2 cellular contexts compared by ENCODE assay signal in the genomic region with DNA sequence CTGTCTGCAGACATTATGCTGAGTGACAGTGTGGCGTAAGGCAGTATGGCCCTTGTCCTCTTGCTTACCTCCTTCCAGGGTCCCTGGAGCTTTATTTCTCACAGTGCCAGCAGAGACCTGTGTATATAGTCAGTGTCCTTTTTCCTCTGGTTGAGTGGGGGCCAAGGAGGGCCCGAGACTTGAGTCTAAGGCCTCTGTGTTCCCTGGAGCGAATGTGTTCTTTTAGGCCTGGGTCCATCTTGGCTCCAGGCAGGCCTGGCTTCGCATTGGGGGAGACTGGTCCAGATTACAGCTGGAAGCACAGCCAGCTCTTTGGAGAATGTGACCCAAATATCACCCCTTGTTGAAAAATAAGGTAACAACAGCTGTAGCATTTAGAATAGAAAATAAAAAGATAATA.
TF ChIP-seq lines count a peak whose summit lies in the region.

No MANE protein-coding gene starts in this region.

TF ChIP-seq in liver, 16 proteins besides CTCF, POLR2A, EP300 and RAD21:
- no peak for TF ChIP-seq GABPA (IDR thresholded peaks at IDR 0.05 in 1 of 2, conservative IDR thresholded peaks at IDR 0.05 in 1 of 2)
- TF ChIP-seq RXRA (IDR thresholded peaks at IDR 0.05), result no peak
- TF ChIP-seq FOXA2 (IDR thresholded peaks at IDR 0.05), result no peak
- TF ChIP-seq HNF4A (conservative IDR thresholded peaks at IDR 0.05), result no peak
- TF ChIP-seq JUND (IDR thresholded peaks at IDR 0.05), result no peak
- TF ChIP-seq, protein P1, sequence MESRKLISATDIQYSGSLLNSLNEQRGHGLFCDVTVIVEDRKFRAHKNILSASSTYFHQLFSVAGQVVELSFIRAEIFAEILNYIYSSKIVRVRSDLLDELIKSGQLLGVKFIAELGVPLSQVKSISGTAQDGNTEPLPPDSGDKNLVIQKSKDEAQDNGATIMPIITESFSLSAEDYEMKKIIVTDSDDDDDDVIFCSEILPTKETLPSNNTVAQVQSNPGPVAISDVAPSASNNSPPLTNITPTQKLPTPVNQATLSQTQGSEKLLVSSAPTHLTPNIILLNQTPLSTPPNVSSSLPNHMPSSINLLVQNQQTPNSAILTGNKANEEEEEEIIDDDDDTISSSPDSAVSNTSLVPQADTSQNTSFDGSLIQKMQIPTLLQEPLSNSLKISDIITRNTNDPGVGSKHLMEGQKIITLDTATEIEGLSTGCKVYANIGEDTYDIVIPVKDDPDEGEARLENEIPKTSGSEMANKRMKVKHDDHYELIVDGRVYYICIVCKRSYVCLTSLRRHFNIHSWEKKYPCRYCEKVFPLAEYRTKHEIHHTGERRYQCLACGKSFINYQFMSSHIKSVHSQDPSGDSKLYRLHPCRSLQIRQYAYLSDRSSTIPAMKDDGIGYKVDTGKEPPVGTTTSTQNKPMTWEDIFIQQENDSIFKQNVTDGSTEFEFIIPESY (IDR thresholded peaks at IDR 0.05), result no peak
- no peak for TF ChIP-seq FOXA1 (IDR thresholded peaks at IDR 0.05)
- TF ChIP-seq, protein P2, sequence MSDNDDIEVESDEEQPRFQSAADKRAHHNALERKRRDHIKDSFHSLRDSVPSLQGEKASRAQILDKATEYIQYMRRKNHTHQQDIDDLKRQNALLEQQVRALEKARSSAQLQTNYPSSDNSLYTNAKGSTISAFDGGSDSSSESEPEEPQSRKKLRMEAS (IDR thresholded peaks at IDR 0.05), result no peak
- TF ChIP-seq, protein P3, sequence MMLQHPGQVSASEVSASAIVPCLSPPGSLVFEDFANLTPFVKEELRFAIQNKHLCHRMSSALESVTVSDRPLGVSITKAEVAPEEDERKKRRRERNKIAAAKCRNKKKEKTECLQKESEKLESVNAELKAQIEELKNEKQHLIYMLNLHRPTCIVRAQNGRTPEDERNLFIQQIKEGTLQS (IDR thresholded peaks at IDR 0.05), result no peak
- no peak for TF ChIP-seq EGR1 (IDR thresholded peaks at IDR 0.05; ENCODE audit: low read depth in 2 of 2)
- TF ChIP-seq, protein P4, sequence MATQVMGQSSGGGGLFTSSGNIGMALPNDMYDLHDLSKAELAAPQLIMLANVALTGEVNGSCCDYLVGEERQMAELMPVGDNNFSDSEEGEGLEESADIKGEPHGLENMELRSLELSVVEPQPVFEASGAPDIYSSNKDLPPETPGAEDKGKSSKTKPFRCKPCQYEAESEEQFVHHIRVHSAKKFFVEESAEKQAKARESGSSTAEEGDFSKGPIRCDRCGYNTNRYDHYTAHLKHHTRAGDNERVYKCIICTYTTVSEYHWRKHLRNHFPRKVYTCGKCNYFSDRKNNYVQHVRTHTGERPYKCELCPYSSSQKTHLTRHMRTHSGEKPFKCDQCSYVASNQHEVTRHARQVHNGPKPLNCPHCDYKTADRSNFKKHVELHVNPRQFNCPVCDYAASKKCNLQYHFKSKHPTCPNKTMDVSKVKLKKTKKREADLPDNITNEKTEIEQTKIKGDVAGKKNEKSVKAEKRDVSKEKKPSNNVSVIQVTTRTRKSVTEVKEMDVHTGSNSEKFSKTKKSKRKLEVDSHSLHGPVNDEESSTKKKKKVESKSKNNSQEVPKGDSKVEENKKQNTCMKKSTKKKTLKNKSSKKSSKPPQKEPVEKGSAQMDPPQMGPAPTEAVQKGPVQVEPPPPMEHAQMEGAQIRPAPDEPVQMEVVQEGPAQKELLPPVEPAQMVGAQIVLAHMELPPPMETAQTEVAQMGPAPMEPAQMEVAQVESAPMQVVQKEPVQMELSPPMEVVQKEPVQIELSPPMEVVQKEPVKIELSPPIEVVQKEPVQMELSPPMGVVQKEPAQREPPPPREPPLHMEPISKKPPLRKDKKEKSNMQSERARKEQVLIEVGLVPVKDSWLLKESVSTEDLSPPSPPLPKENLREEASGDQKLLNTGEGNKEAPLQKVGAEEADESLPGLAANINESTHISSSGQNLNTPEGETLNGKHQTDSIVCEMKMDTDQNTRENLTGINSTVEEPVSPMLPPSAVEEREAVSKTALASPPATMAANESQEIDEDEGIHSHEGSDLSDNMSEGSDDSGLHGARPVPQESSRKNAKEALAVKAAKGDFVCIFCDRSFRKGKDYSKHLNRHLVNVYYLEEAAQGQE (IDR thresholded peaks at IDR 0.05), result no peak
- no peak for TF ChIP-seq YY1 (IDR thresholded peaks at IDR 0.05)
- TF ChIP-seq SP1 (IDR thresholded peaks at IDR 0.05), result no peak
- TF ChIP-seq TAF1 (conservative IDR thresholded peaks at IDR 0.05), result no peak
- TF ChIP-seq NR2F2 (IDR thresholded peaks at IDR 0.05), result no peak
- no peak for TF ChIP-seq HNF4G (IDR thresholded peaks at IDR 0.05)

TF ChIP-seq in HepG2, 621 proteins besides CTCF, POLR2A, EP300 and RAD21:
- TF ChIP-seq, protein P5, sequence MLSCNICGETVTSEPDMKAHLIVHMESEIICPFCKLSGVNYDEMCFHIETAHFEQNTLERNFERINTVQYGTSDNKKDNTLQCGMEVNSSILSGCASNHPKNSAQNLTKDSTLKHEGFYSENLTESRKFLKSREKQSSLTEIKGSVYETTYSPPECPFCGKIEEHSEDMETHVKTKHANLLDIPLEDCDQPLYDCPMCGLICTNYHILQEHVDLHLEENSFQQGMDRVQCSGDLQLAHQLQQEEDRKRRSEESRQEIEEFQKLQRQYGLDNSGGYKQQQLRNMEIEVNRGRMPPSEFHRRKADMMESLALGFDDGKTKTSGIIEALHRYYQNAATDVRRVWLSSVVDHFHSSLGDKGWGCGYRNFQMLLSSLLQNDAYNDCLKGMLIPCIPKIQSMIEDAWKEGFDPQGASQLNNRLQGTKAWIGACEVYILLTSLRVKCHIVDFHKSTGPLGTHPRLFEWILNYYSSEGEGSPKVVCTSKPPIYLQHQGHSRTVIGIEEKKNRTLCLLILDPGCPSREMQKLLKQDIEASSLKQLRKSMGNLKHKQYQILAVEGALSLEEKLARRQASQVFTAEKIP (CRISPR knock-in tag; IDR thresholded peaks at IDR 0.05; ENCODE audit: borderline replicate concordance), result no peak
- no peak for TF ChIP-seq HNRNPK (IDR thresholded peaks at IDR 0.05; ENCODE audit: low read depth, low read length, poor library complexity, severe bottlenecking)
- TF ChIP-seq, protein P6, sequence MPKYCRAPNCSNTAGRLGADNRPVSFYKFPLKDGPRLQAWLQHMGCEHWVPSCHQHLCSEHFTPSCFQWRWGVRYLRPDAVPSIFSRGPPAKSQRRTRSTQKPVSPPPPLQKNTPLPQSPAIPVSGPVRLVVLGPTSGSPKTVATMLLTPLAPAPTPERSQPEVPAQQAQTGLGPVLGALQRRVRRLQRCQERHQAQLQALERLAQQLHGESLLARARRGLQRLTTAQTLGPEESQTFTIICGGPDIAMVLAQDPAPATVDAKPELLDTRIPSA (CRISPR knock-in tag; IDR thresholded peaks at IDR 0.05; ENCODE audit: borderline replicate concordance), result no peak
- no peak for TF ChIP-seq YY1 (IDR thresholded peaks at IDR 0.05; ENCODE audit: insufficient read depth, insufficient replicate concordance, low read depth, low read length)
- no peak for TF ChIP-seq KLF9 (CRISPR knock-in tag; IDR thresholded peaks at IDR 0.05; ENCODE audit: low read depth)
- TF ChIP-seq ASH2L (IDR thresholded peaks at IDR 0.05; ENCODE audit: insufficient read length, low read depth, low read length), result no peak
- TF ChIP-seq, protein P7, sequence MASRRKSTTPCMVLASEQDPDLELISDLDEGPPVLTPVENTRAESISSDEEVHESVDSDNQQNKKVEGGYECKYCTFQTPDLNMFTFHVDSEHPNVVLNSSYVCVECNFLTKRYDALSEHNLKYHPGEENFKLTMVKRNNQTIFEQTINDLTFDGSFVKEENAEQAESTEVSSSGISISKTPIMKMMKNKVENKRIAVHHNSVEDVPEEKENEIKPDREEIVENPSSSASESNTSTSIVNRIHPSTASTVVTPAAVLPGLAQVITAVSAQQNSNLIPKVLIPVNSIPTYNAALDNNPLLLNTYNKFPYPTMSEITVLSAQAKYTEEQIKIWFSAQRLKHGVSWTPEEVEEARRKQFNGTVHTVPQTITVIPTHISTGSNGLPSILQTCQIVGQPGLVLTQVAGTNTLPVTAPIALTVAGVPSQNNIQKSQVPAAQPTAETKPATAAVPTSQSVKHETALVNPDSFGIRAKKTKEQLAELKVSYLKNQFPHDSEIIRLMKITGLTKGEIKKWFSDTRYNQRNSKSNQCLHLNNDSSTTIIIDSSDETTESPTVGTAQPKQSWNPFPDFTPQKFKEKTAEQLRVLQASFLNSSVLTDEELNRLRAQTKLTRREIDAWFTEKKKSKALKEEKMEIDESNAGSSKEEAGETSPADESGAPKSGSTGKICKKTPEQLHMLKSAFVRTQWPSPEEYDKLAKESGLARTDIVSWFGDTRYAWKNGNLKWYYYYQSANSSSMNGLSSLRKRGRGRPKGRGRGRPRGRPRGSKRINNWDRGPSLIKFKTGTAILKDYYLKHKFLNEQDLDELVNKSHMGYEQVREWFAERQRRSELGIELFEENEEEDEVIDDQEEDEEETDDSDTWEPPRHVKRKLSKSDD (CRISPR knock-in tag; IDR thresholded peaks at IDR 0.05; ENCODE audit: low read depth), result no peak
- no peak for TF ChIP-seq KAT2B (IDR thresholded peaks at IDR 0.05; ENCODE audit: borderline replicate concordance, low read depth, low read length)
- TF ChIP-seq, protein P8, sequence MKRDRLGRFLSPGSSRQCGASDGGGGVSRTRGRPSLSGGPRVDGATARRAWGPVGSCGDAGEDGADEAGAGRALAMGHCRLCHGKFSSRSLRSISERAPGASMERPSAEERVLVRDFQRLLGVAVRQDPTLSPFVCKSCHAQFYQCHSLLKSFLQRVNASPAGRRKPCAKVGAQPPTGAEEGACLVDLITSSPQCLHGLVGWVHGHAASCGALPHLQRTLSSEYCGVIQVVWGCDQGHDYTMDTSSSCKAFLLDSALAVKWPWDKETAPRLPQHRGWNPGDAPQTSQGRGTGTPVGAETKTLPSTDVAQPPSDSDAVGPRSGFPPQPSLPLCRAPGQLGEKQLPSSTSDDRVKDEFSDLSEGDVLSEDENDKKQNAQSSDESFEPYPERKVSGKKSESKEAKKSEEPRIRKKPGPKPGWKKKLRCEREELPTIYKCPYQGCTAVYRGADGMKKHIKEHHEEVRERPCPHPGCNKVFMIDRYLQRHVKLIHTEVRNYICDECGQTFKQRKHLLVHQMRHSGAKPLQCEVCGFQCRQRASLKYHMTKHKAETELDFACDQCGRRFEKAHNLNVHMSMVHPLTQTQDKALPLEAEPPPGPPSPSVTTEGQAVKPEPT (CRISPR knock-in tag; IDR thresholded peaks at IDR 0.05; ENCODE audit: low read depth), result no peak
- no peak for TF ChIP-seq ZNF841 (CRISPR knock-in tag; IDR thresholded peaks at IDR 0.05; ENCODE audit: borderline replicate concordance)
- TF ChIP-seq, protein P9, sequence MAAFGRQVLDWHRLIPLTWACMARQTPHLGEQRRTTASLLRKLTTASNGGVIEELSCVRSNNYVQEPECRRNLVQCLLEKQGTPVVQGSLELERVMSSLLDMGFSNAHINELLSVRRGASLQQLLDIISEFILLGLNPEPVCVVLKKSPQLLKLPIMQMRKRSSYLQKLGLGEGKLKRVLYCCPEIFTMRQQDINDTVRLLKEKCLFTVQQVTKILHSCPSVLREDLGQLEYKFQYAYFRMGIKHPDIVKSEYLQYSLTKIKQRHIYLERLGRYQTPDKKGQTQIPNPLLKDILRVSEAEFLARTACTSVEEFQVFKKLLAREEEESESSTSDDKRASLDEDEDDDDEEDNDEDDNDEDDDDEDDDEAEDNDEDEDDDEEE (CRISPR knock-in tag; IDR thresholded peaks at IDR 0.05), result no peak
